ENCODE assay signal across 13 cellular contexts in the genomic region with DNA sequence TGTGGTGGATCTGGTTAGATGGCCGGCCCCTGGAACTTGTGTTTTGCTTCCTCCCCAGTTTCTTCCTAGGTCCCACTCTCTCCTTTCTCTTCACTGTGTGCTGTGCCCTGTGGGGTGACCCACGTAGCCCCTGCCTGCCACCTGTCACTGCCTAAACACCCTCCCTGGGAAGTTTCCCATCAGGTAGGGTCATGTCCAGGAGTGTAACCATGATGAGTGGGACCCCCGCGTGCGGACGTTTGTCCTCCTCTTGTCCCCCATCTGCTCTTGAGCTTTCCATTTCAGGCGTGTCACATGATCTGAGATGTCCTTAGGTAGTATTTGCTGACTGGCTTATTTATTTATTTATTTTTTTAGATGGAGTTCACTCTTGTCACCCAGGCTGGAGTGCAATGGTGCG.
DNase-seq lines count a peak whose midpoint lies in the region; ATAC-seq and TF ChIP-seq lines count a peak whose summit lies in the region.
"Had no signal": no experiment of that assay in that cellular context is flagged by ENCODE, and none has a peak within 500 bp of the region (broad histone marks: within the 10 kb centered on the region; RNA-seq: fewer than 3 reads in every experiment).

No MANE protein-coding gene starts in this region.

- H3K27me3 Mint-ChIP-seq in activated CD4-positive, alpha-beta memory T cell treated with anti-CD3 and anti-CD28 coated beads, Interleukin-2, amount 10 ng/mL, durations not matched to agents 7 days and 5 days = no peaks in the 10 kb centered on the region
- no peaks in the 10 kb centered on the region for H3K27me3 Mint-ChIP-seq in activated CD4-positive, alpha-beta memory T cell treated with anti-CD3 and anti-CD28 coated beads for 36 hours
- H3K27me3 Mint-ChIP-seq in immature natural killer cell (ENCODE audit: low read depth in 3 of 3) = peaks cover 4 to 8% (median 8%) of the 10 kb centered on the region in 3 donors
- H3K27me3 Mint-ChIP-seq: brain, IgD-negative memory B cell had no signal

- CTCF ChIA-PET in activated CD4-positive, alpha-beta memory T cell treated with anti-CD3 and anti-CD28 coated beads, Interleukin-2, amount 10 ng/mL, durations not matched to agents 7 days and 5 days (lab: Charles Lee) = no interaction called here
- CTCF ChIA-PET in activated CD4-positive, alpha-beta memory T cell treated with anti-CD3 and anti-CD28 coated beads for 36 hours (lab: Charles Lee) = no interaction called here

- no peaks in the 10 kb centered on the region for H3K27me3 ChIP-seq in thoracic aorta (replicated peaks; ENCODE audit: insufficient read depth)

- no peak for ATAC-seq in activated naive CD4-positive, alpha-beta T cell treated with anti-CD3 and anti-CD28 coated beads, Interleukin-2, amount 50 U/mL, for 72 hours
- ATAC-seq in thoracic aorta (ENCODE audit: insufficient number of reproducible peaks, low FRiP score, low read depth) (no peak), HG02588 (IDR thresholded peaks at IDR 0.05; ENCODE audit: unreplicated experiment) (no peak)

- H3K9me3 Mint-ChIP-seq in activated CD4-positive, alpha-beta memory T cell treated with anti-CD3 and anti-CD28 coated beads, Interleukin-2, amount 10 ng/mL, durations not matched to agents 7 days and 5 days = peaks cover 9% of the 10 kb centered on the region
- peaks cover 7% of the 10 kb centered on the region for H3K9me3 Mint-ChIP-seq in activated CD4-positive, alpha-beta memory T cell treated with anti-CD3 and anti-CD28 coated beads for 36 hours
- peaks cover 4 to 16% of the 10 kb centered on the region in 2 donors for H3K9me3 Mint-ChIP-seq in activated naive CD4-positive, alpha-beta T cell treated with anti-CD3 and anti-CD28 coated beads, Interleukin-2, amount 50 U/mL, for 72 hours
- no peaks in the 10 kb centered on the region for H3K9me3 Mint-ChIP-seq in immature natural killer cell
- H3K9me3 Mint-ChIP-seq: brain, H9, nephron progenitor cell had no signal

- peaks cover 69% of the 10 kb centered on the region for H3K4me1 Mint-ChIP-seq in activated CD4-positive, alpha-beta memory T cell treated with anti-CD3 and anti-CD28 coated beads, Interleukin-2, amount 10 ng/mL, durations not matched to agents 7 days and 5 days
- H3K4me1 Mint-ChIP-seq in activated CD4-positive, alpha-beta memory T cell treated with anti-CD3 and anti-CD28 coated beads for 36 hours (ENCODE audit: low read depth) = peaks cover 67% of the 10 kb centered on the region
- H3K4me1 Mint-ChIP-seq in immature natural killer cell = peaks cover 73 to 92% of the 10 kb centered on the region in 2 donors

- intact Hi-C loops in activated CD4-positive, alpha-beta memory T cell treated with anti-CD3 and anti-CD28 coated beads for 36 hours (cut with micrococcal nuclease) = no loop called here

- H3K36me3 ChIP-seq in thoracic aorta = no peaks in the 10 kb centered on the region

- no peak for TF ChIP-seq CTCF in thoracic aorta (IDR thresholded peaks at IDR 0.05)

- no peak for DNase-seq in activated CD4-positive, alpha-beta memory T cell treated with anti-CD3 and anti-CD28 coated beads, Interleukin-2, amount 10 ng/mL, durations not matched to agents 7 days and 5 days
- DNase-seq in activated CD4-positive, alpha-beta memory T cell treated with anti-CD3 and anti-CD28 coated beads for 36 hours = no peak
- no peak for DNase-seq in activated naive CD4-positive, alpha-beta T cell treated with anti-CD3 and anti-CD28 coated beads, Interleukin-2, amount 50 U/mL, for 72 hours (ENCODE audit: low spot score in 2 of 2)
- DNase-seq in immature natural killer cell (no peak), thoracic aorta (ENCODE audit: low spot score) (no peak), GDM1 (lab: John Stamatoyannopoulos, UW) (no peak), inferior parietal cortex (ENCODE audit: extremely low spot score) (no peak)
- DNase-seq: H9, NCI-H1930, nephron progenitor cell had no signal

- no peaks in the 10 kb centered on the region for H3K9me3 ChIP-seq in thoracic aorta

- H3K4me3 ChIP-seq in thoracic aorta = no peak overlapping the region

- H3K27ac Mint-ChIP-seq in activated CD4-positive, alpha-beta memory T cell treated with anti-CD3 and anti-CD28 coated beads, Interleukin-2, amount 10 ng/mL, durations not matched to agents 7 days and 5 days = peak overlapping the region; percentile 57
- H3K27ac Mint-ChIP-seq in activated CD4-positive, alpha-beta memory T cell treated with anti-CD3 and anti-CD28 coated beads for 36 hours = no peak overlapping the region
- H3K27ac Mint-ChIP-seq in activated naive CD4-positive, alpha-beta T cell treated with anti-CD3 and anti-CD28 coated beads, Interleukin-2, amount 50 U/mL, for 72 hours = peak overlapping the region; percentile 46 to 85
- peak overlapping the region; percentile 93 to 99 (median 98) for H3K27ac Mint-ChIP-seq in immature natural killer cell

- POLR2A ChIA-PET in activated CD4-positive, alpha-beta memory T cell treated with anti-CD3 and anti-CD28 coated beads, Interleukin-2, amount 10 ng/mL, durations not matched to agents 7 days and 5 days (lab: Charles Lee) = interaction anchor here (1.8 kb wide), 1 partner anchor 13 kb away, joined by 6 read pairs; no protein-coding TSS in a partner anchor
- POLR2A ChIA-PET in activated CD4-positive, alpha-beta memory T cell treated with anti-CD3 and anti-CD28 coated beads for 36 hours (lab: Charles Lee) = no interaction called here

- H3K36me3 Mint-ChIP-seq in activated CD4-positive, alpha-beta memory T cell treated with anti-CD3 and anti-CD28 coated beads, Interleukin-2, amount 10 ng/mL, durations not matched to agents 7 days and 5 days (ENCODE audit: low read depth) = peaks cover 85% of the 10 kb centered on the region
- peaks cover 27% of the 10 kb centered on the region for H3K36me3 Mint-ChIP-seq in activated CD4-positive, alpha-beta memory T cell treated with anti-CD3 and anti-CD28 coated beads for 36 hours
- H3K36me3 Mint-ChIP-seq in activated naive CD4-positive, alpha-beta T cell treated with anti-CD3 and anti-CD28 coated beads, Interleukin-2, amount 50 U/mL, for 72 hours = peaks cover 5 to 70% of the 10 kb centered on the region in 2 donors
- H3K36me3 Mint-ChIP-seq in immature natural killer cell = peaks cover 0 to 11% (median 6%) of the 10 kb centered on the region in 3 donors

- H3K4me3 Mint-ChIP-seq in activated CD4-positive, alpha-beta memory T cell treated with anti-CD3 and anti-CD28 coated beads, Interleukin-2, amount 10 ng/mL, durations not matched to agents 7 days and 5 days = no peak overlapping the region
- H3K4me3 Mint-ChIP-seq in activated CD4-positive, alpha-beta memory T cell treated with anti-CD3 and anti-CD28 coated beads for 36 hours = no peak overlapping the region
- peak overlapping the region; percentile 43 to 85 (median 74) for H3K4me3 Mint-ChIP-seq in immature natural killer cell
- H3K4me3 Mint-ChIP-seq: H9, nephron progenitor cell had no signal

- H3K27ac ChIP-seq in thoracic aorta = peak overlapping the region; percentile 94 to 97

- peaks cover 53 to 95% of the 10 kb centered on the region in 2 donors for H3K4me1 ChIP-seq in thoracic aorta (ENCODE audit: control insufficient read depth in 1 of 2, low read depth in 2 of 2)

Comparison
In these comparisons a context has a peak if more than half of its experiments do, and no peak if none do; other contexts are left out.
1. H3K4me3 Mint-ChIP-seq: peak in immature natural killer cell (5 of 5); none in activated CD4-positive, alpha-beta memory T cell treated with anti-CD3 and anti-CD28 coated beads, Interleukin-2, amount 10 ng/mL, durations not matched to agents 7 days and 5 days (single experiment) and activated CD4-positive, alpha-beta memory T cell treated with anti-CD3 and anti-CD28 coated beads for 36 hours (single experiment).